Comparison of ENCODE assay signal across 1 cellular context in the genomic region with DNA sequence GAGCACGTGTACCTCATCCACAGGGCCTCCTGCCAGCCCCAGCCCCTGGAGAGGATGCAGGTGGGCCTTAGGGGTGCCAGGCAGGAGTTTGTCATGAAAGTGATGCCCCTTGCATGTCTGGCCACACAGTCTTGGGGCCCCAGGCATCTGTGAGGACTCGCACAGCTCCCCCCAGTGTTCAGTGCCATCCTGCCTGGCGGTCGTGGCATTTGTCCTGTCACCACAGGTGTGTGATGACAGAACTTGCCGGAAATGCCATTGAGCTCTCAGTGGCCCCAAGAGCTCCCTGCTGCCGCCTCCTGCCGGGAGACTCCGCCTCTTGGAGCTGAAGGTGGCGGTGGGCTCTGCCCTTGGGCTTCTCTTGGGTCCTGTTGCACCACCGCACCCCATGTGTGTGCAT.
TF ChIP-seq lines count a peak whose summit lies in the region.

No MANE protein-coding gene starts in this region.

TF ChIP-seq in GM23338, 12 proteins besides CTCF, POLR2A, EP300 and RAD21:
- no peak for TF ChIP-seq REST (IDR thresholded peaks at IDR 0.05; ENCODE audit: unreplicated experiment)
- no peak for TF ChIP-seq POLR2AphosphoS5 (IDR thresholded peaks at IDR 0.05; ENCODE audit: low read depth)
- no peak for TF ChIP-seq NANOG (IDR thresholded peaks at IDR 0.05; ENCODE audit: borderline replicate concordance)
- TF ChIP-seq ZNF462 (CRISPR knock-in tag; IDR thresholded peaks at IDR 0.05), result no peak
- no peak for TF ChIP-seq ZNF331 (CRISPR knock-in tag; IDR thresholded peaks at IDR 0.05; ENCODE audit: low read depth)
- no peak for TF ChIP-seq ETS1 (IDR thresholded peaks at IDR 0.05)
- TF ChIP-seq EZH2 (IDR thresholded peaks at IDR 0.05; ENCODE audit: low read depth, unreplicated experiment), result no peak
- no peak for TF ChIP-seq STAT1 (IDR thresholded peaks at IDR 0.05; ENCODE audit: unreplicated experiment)
- no peak for TF ChIP-seq CREB1 (CRISPR knock-in tag; IDR thresholded peaks at IDR 0.05; ENCODE audit: low read depth)
- no peak for TF ChIP-seq JUNB (IDR thresholded peaks at IDR 0.05; ENCODE audit: unreplicated experiment)
- no peak for TF ChIP-seq ZNF114 (CRISPR knock-in tag; IDR thresholded peaks at IDR 0.05)
- no peak for TF ChIP-seq EZH2phosphoT487 (IDR thresholded peaks at IDR 0.05; ENCODE audit: unreplicated experiment)
